ENCODE assay signal across 27 cellular contexts in genomic region chr7:19617921-19618320, GRCh38.
"Had no signal": no experiment of that assay in that cellular context is flagged by ENCODE, and none has a peak within 500 bp of the region (broad histone marks: within the 10 kb centered on the region; RNA-seq: fewer than 3 reads in every experiment).

No MANE protein-coding gene starts in this region.

- H3K9me3 ChIP-seq: adrenal gland, MG63 had no signal

- H3K4me1 ChIP-seq: adrenal gland had no signal

- ATAC-seq: activated CD4-positive, alpha-beta T cell treated with anti-CD3 and anti-CD28 coated beads for 36 hours; activated CD8-positive, alpha-beta T cell treated with anti-CD3 and anti-CD28 coated beads for 36 hours; activated T-cell treated with anti-CD3 and anti-CD28 coated beads, Interleukin-2, amount 50 U/mL, for 72 hours; K562; T-helper 17 cell had no signal

- H3K27me3 ChIP-seq: adrenal gland, MG63 had no signal

- H3K36me3 ChIP-seq: adrenal gland, MG63, WERI-Rb-1 had no signal

- DNase-seq: activated CD4-positive, alpha-beta T cell treated with anti-CD3 and anti-CD28 coated beads for 36 hours; activated CD8-positive, alpha-beta memory T cell treated with anti-CD3 and anti-CD28 coated beads, Interleukin-2, amount 50 U/mL, for 4 hours; activated CD8-positive, alpha-beta T cell treated with anti-CD3 and anti-CD28 coated beads for 36 hours; activated gamma-delta T cell treated with Interleukin-2 at 50 U/mL for 16 hours; activated naive CD4-positive, alpha-beta T cell treated with anti-CD3 and anti-CD28 coated beads, Interleukin-2, amount 10 ng/mL, durations not matched to agents 7 days and 5 days; activated naive CD8-positive, alpha-beta T cell treated with anti-CD3 and anti-CD28 coated beads for 36 hours; activated T-cell treated with anti-CD3 and anti-CD28 coated beads, Interleukin-2, amount 50 U/mL, for 72 hours; adrenal gland; aorta; Karpas-422; MG63; MV-4-11; NCI-H1105; NCI-H1436; NCI-H1694 treated with DMSO at 0.1 percent for 48 hours; NCI-H2029 treated with DMSO at 0.1 percent for 48 hours; NCI-H345; NCI-H510A; NCI-H526 treated with DMSO at 0.1 percent for 48 hours; NCI-H82; SIG-M5; T-helper 17 cell; T1000; WERI-Rb-1 had no signal

- FAIRE-seq: bronchial epithelial cell, K562, TTC549 had no signal

- H3K27ac ChIP-seq: adrenal gland, WERI-Rb-1 had no signal

- H3K4me3 ChIP-seq: adrenal gland, K562, MG63 had no signal
